8 cellular contexts compared by ENCODE assay signal in the genomic region with DNA sequence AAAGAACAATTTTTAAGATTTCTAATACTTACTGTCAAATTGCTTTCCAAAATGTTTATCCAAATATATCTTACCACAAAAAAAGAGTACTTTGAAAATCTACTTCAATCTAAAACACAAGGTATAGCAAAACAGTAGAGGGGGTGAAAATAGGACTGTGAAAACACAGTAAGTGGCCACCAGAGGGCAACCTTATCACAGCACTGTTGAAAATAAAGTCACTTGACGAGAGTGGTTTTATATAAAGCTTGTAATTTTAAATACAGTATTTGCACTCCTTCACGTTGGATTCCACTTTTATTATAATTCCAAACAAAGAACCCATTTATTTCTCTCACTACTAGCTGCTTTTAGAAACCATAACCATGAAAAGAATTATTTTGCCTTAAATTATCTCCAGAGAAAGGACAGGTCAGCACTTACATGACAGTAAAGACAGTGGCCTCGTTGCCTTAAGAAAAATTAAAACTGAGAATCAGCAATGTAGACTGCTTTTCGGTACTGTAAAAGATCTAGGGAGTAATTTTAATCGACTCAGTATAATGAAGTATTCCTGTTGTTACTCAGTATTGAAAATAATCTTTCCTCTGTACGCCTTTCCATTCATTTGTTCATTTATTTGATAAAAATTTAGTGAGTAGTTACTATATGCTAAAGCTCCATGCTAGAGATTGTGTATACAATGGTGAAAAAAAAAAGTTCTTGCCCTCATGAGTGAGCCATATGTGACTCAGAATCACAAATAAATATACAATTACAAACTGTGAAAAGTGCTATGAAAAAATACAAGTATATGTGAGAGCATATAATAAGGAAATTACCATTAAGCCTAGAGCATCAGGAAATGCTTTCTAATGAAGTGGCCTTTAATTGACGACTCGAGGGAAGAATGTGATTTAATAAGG. TPM values are rescaled to one million over a fixed set of nuclear protein-coding genes. Genes with fewer than 3 reads are reported as not detected.
DNase-seq lines count a peak whose midpoint lies in the region; ATAC-seq and TF ChIP-seq lines count a peak whose summit lies in the region.

No MANE protein-coding gene starts in this region.

- H3K4me3 Mint-ChIP-seq in Calu3 (ENCODE audit: low read depth, unreplicated experiment): no peak overlapping the region

- no peaks in the 10 kb centered on the region for H3K36me3 ChIP-seq in H7 (replicated peaks; ENCODE audit: control insufficient read depth, insufficient read depth, low read length)

- no peaks in the 10 kb centered on the region for H3K4me1 Mint-ChIP-seq in Calu3 (ENCODE audit: low read depth, unreplicated experiment)

- no peak overlapping the region for H3K4me3 ChIP-seq in H7 (ENCODE audit: insufficient read depth, low read depth, low read length)

- no peak for ATAC-seq in HG02678 (IDR thresholded peaks at IDR 0.05; ENCODE audit: unreplicated experiment)

- DNase-seq in Calu3 (peak; percentile 54), H7 (peak; percentile 44), NCI-H2107 treated with DMSO at 0.1 percent for 48 hours (lab: John Stamatoyannopoulos, UW; ENCODE audit: unreplicated experiment) (peak; percentile 55), T47D (ENCODE audit: low read depth in 1 of 2, low spot score in 1 of 2) (peak; percentile 67 to 84), iris pigment epithelial cell (ENCODE audit: low read depth) (peak; percentile 73)
- DNase-seq in stimulated activated CD4-positive, alpha-beta T cell treated with anti-CD3 and anti-CD28 coated beads, Interleukin-1b, Interleukin-23, amount 100 ng/mL, for 1 hour (ENCODE audit: low read depth in 2 of 2): peak; percentile 7 to 32

- CTCF ChIA-PET in Calu3 (lab: Charles Lee): interaction anchor here (0.6 to 1.0 kb wide), 3 partner anchors 77 to 136 kb away, joined by 3 to 7 read pairs (median 3); no protein-coding TSS in a partner anchor

- peak overlapping the region; percentile 48 for H3K27ac ChIP-seq in VCaP

- in situ Hi-C loops in T47D (cut with HindIII; ENCODE audit: low pct_unique_long_range_greater_than_20kb, low sequenced_read_pairs): no loop called here

- no peak overlapping the region for H3K27ac Mint-ChIP-seq in Calu3 (ENCODE audit: unreplicated experiment)

- no peaks in the 10 kb centered on the region for H3K9me3 Mint-ChIP-seq in Calu3 (ENCODE audit: low read depth, unreplicated experiment)

- BruUV-seq in Calu3 (replicated peaks; lab: Mats Ljungman, UMichigan): no TSS peak

- TF ChIP-seq CTCF in Calu3 (IDR thresholded peaks at IDR 0.05; ENCODE audit: unreplicated experiment) (peak; percentile 24), VCaP (conservative IDR thresholded peaks at IDR 0.05) (peak; percentile 96)

- intact Hi-C loops in Calu3 (cut with micrococcal nuclease; ENCODE audit: unreplicated experiment): loop anchor here (2.0 to 5.0 kb wide), 3 partner anchors 91 to 317 kb away; no protein-coding TSS in a partner anchor

- H3K27me3 ChIP-seq in H7 (ENCODE audit: control insufficient read depth, insufficient read depth, low read length): no peaks in the 10 kb centered on the region

- no peaks in the 10 kb centered on the region for H3K36me3 Mint-ChIP-seq in Calu3 (ENCODE audit: insufficient read depth, unreplicated experiment)

- no peaks in the 10 kb centered on the region for H3K27me3 Mint-ChIP-seq in Calu3 (ENCODE audit: unreplicated experiment)

RNA-seq across cellular contexts. Expression of a gene that starts 40.0 kb away (rescaled TPM):
- 40.7 and 43.1 TPM in 2 replicates for total RNA-seq in Calu3 (2022)
- 33.2 and 43.3 TPM in 2 replicates for total RNA-seq in H7 (2014; rRNA removed; shearing (Covaris generic))

Comparison
In these comparisons a context has a peak if more than half of its experiments do, and no peak if none do; other contexts are left out.
1. DNase-seq: peak in every context shown above with its lines; median percentile 76 in T47D; 73 in iris pigment epithelial cell; 55 in NCI-H2107 treated with DMSO at 0.1 percent for 48 hours; 54 in Calu3; 44 in H7; 20 in stimulated activated CD4-positive, alpha-beta T cell treated with anti-CD3 and anti-CD28 coated beads, Interleukin-1b, Interleukin-23, amount 100 ng/mL, for 1 hour.